Comparison of ENCODE assay signal across 8 cellular contexts in genomic region chr10:62048919-62049636, GRCh38.
DNase-seq lines count a peak whose midpoint lies in the region; ATAC-seq lines count a peak whose summit lies in the region.

No MANE protein-coding gene starts in this region.

- DNase-seq in COLO829 (ENCODE audit: low spot score), result peak; percentile 66
- DNase-seq in M059J (ENCODE audit: low read depth), result peak; percentile 99
- DNase-seq in activated CD4-positive, alpha-beta T cell treated with anti-CD3 and anti-CD28 coated beads for 24 hours (ENCODE audit: low read depth in 2 of 2), result peak; percentile 56 to 73
- DNase-seq in cerebellum (ENCODE audit: low spot score), result peak; percentile 15
- DNase-seq in kidney glomerular epithelial cell (lab: John Stamatoyannopoulos, UW), result peak; percentile 99
- peak; percentile 76 to 78 (median 77) for DNase-seq in stimulated activated CD4-positive, alpha-beta T cell treated with anti-CD3 and anti-CD28 coated beads, Interleukin-12 subunit alpha, Interleukin-12 subunit beta, amount 100 ng/mL, for 48 hours (ENCODE audit: low read depth in 2 of 3, low spot score in 1 of 3)
- DNase-seq in NCI-H345 treated with DMSO at 0.1 percent for 48 hours (lab: John Stamatoyannopoulos, UW; ENCODE audit: unreplicated experiment), result no peak

- ATAC-seq in GM19035 (IDR thresholded peaks at IDR 0.05; ENCODE audit: unreplicated experiment), result no peak
